23 cellular contexts compared by ENCODE assay signal in the genomic region with DNA sequence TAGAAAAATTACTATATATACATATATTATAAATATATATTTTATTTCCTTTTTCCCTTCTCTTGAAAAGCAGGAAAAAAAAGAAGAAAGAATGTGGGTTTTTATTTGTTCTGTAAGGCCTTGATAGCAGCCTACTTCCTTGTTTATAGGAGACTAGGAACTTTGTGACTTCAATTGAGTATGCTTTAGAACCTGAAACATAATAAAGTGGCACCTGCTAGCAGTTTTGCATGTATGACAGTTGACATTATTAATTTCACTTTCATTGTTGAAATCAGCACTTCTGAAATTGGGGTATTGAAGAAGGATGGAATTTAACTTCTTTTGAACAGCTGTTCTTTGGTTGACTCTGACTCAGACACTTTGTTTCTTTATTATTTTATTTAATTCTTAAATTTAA.
"Had no signal": no experiment of that assay in that cellular context is flagged by ENCODE, and none has a peak within 500 bp of the region (broad histone marks: within the 10 kb centered on the region; RNA-seq: fewer than 3 reads in every experiment).

No MANE protein-coding gene starts in this region.

- H3K4me1 ChIP-seq: esophagus squamous epithelium, heart right ventricle, left lung, lower lobe of right lung, tibial artery had no signal

- DNase-seq: activated CD4-positive, alpha-beta T cell treated with anti-CD3 and anti-CD28 coated beads for 4 hours; activated CD4-positive, alpha-beta T cell treated with anti-CD3 and anti-CD28 coated beads, Interleukin-2, amount 50 U/mL, for 4 hours; activated naive CD4-positive, alpha-beta T cell; activated T-cell treated with anti-CD3 and anti-CD28 coated beads for 4 hours; activated T-cell treated with anti-CD3 and anti-CD28 coated beads, Interleukin-2, amount 50 U/mL, for 72 hours; anterior cingulate cortex; dermis blood vessel endothelial cell; effector CD4-positive, alpha-beta T cell; esophagus squamous epithelium; foreskin melanocyte; heart right ventricle; kidney glomerular epithelial cell; left lung; lower lobe of right lung; mesenchymal stem cell; posterior cingulate gyrus; right cardiac atrium; stimulated activated CD4-positive, alpha-beta T cell treated with anti-CD3 and anti-CD28 coated beads, Interleukin-2, amount 100 ng/mL, for 48 hours; stimulated activated naive CD8-positive, alpha-beta T cell treated with anti-CD3 and anti-CD28 coated beads, Interleukin-15, amount 100 ng/mL, for 72 hours; tibial artery had no signal

- H3K36me3 ChIP-seq: heart right ventricle, left lung, lower lobe of right lung, tibial artery had no signal

- H3K4me3 ChIP-seq: esophagus squamous epithelium, heart right ventricle, left lung, lower lobe of right lung, tibial artery had no signal

- H3K27me3 ChIP-seq: esophagus squamous epithelium, heart right ventricle, left lung, tibial artery had no signal

- H3K27ac ChIP-seq: epithelial cell of prostate, esophagus squamous epithelium, heart right ventricle, left lung, lower lobe of right lung, tibial artery, VCaP had no signal

- ATAC-seq: activated T-cell treated with anti-CD3 and anti-CD28 coated beads, Interleukin-2, amount 50 U/mL, for 72 hours; heart right ventricle; left lung; lower lobe of right lung; right cardiac atrium; stimulated activated effector memory CD8-positive, alpha-beta T cell treated with anti-CD3 and anti-CD28 coated beads, Interleukin-12 subunit alpha, Interleukin-12 subunit beta, amount 100 ng/mL, for 72 hours; stimulated activated naive CD8-positive, alpha-beta T cell treated with anti-CD3 and anti-CD28 coated beads, Interleukin-15, amount 100 ng/mL, for 72 hours had no signal

- H3K9me3 ChIP-seq: left lung had no signal
